In genomic region chrY:7310482-7311269, GRCh38 we compare ENCODE assay signal across 9 cellular contexts.
DNase-seq lines count a peak whose midpoint lies in the region; ATAC-seq and TF ChIP-seq lines count a peak whose summit lies in the region.
"Had no signal": no experiment of that assay in that cellular context is flagged by ENCODE, and none has a peak within 500 bp of the region (broad histone marks: within the 10 kb centered on the region; RNA-seq: fewer than 3 reads in every experiment).

No MANE protein-coding gene starts in this region.

- H3K36me3 ChIP-seq in left ventricle myocardium inferior = peaks cover 4% of the 10 kb centered on the region

- no peak overlapping the region for H3K27ac ChIP-seq in left ventricle myocardium inferior (replicated peaks)
- H3K27ac ChIP-seq: neutrophil had no signal

- no peaks in the 10 kb centered on the region for H3K9me3 Mint-ChIP-seq in activated CD4-positive, alpha-beta memory T cell treated with anti-CD3 and anti-CD28 coated beads for 36 hours

- no peak for ATAC-seq in Right ventricle myocardium superior (ENCODE audit: poor library complexity)
- ATAC-seq in GM18907 (IDR thresholded peaks at IDR 0.05; ENCODE audit: unreplicated experiment) = no peak

- peaks cover 29% of the 10 kb centered on the region for H3K36me3 Mint-ChIP-seq in activated CD4-positive, alpha-beta memory T cell treated with anti-CD3 and anti-CD28 coated beads for 36 hours

- peak overlapping the region; percentile 81 for H3K27ac Mint-ChIP-seq in activated CD4-positive, alpha-beta memory T cell treated with anti-CD3 and anti-CD28 coated beads for 36 hours

- no peak for DNase-seq in left ventricle myocardium inferior
- no peak for DNase-seq in Right ventricle myocardium superior
- peak; percentile 82 for DNase-seq in activated CD4-positive, alpha-beta memory T cell treated with anti-CD3 and anti-CD28 coated beads for 36 hours
- peak; percentile 29 to 48 for DNase-seq in foreskin fibroblast
- DNase-seq in DMS53 (lab: John Stamatoyannopoulos, UW) = no peak
- DNase-seq in activated gamma-delta T cell (lab: John Stamatoyannopoulos, UW) = no peak
- no peak for DNase-seq in DMS 273 treated with DMSO at 0.1 percent for 48 hours (lab: John Stamatoyannopoulos, UW)

- H3K4me1 Mint-ChIP-seq in activated CD4-positive, alpha-beta memory T cell treated with anti-CD3 and anti-CD28 coated beads for 36 hours (ENCODE audit: low read depth) = peaks cover 54% of the 10 kb centered on the region

- H3K27me3 Mint-ChIP-seq in activated CD4-positive, alpha-beta memory T cell treated with anti-CD3 and anti-CD28 coated beads for 36 hours = no peaks in the 10 kb centered on the region

- H3K4me1 ChIP-seq in left ventricle myocardium inferior = peaks cover 21% of the 10 kb centered on the region

- intact Hi-C loops in left ventricle myocardium inferior (cut with micrococcal nuclease) = no loop called here
- intact Hi-C loops in Right ventricle myocardium superior (cut with DNase I) = no loop called here
- intact Hi-C loops in activated CD4-positive, alpha-beta memory T cell treated with anti-CD3 and anti-CD28 coated beads for 36 hours (cut with micrococcal nuclease) = loop anchor here (2.0 to 10.0 kb wide), 3 partner anchors 16 to 1074 kb away; no protein-coding TSS in a partner anchor

- H3K27me3 ChIP-seq in left ventricle myocardium inferior (ENCODE audit: low read depth) = no peaks in the 10 kb centered on the region
- H3K27me3 ChIP-seq: neutrophil had no signal

- CTCF ChIA-PET in activated CD4-positive, alpha-beta memory T cell treated with anti-CD3 and anti-CD28 coated beads for 36 hours (lab: Charles Lee) = no interaction called here

- TF ChIP-seq CTCF in left ventricle myocardium inferior (IDR thresholded peaks at IDR 0.05; ENCODE audit: borderline replicate concordance) = peak; percentile 14
- no peak for TF ChIP-seq CTCF in foreskin fibroblast (IDR thresholded peaks at IDR 0.05; ENCODE audit: low read depth, low read length)

- POLR2A ChIA-PET in activated CD4-positive, alpha-beta memory T cell treated with anti-CD3 and anti-CD28 coated beads for 36 hours (lab: Charles Lee) = interaction anchor here (1.0 kb wide), 1 partner anchor 16 kb away, joined by 3 read pairs; no protein-coding TSS in a partner anchor

- H3K4me3 Mint-ChIP-seq in activated CD4-positive, alpha-beta memory T cell treated with anti-CD3 and anti-CD28 coated beads for 36 hours = no peak overlapping the region

- H3K9me3 ChIP-seq in left ventricle myocardium inferior (replicated peaks) = no peaks in the 10 kb centered on the region
- H3K9me3 ChIP-seq: neutrophil had no signal

- H3K4me3 ChIP-seq in left ventricle myocardium inferior (no peak overlapping the region), foreskin fibroblast (ENCODE audit: low read depth in 1 of 2, low read length in 2 of 2) (no peak overlapping the region)

Comparison
In these comparisons a context has a peak if more than half of its experiments do, and no peak if none do; other contexts are left out.
1. DNase-seq: peak in activated CD4-positive, alpha-beta memory T cell treated with anti-CD3 and anti-CD28 coated beads for 36 hours (single experiment) and foreskin fibroblast (2 of 2); none in left ventricle myocardium inferior (single experiment), Right ventricle myocardium superior (single experiment), DMS53 (single experiment), activated gamma-delta T cell (single experiment) and DMS 273 treated with DMSO at 0.1 percent for 48 hours (single experiment).